In genomic region chr16:72876981-72877373, GRCh38 we compare ENCODE assay signal across 12 cellular contexts.
A peak's percentile ranks its signal among the peaks of the same experiment; 100 is the strongest.
DNase-seq lines count a peak whose midpoint lies in the region; ATAC-seq and TF ChIP-seq lines count a peak whose summit lies in the region.
"Had no signal": no experiment of that assay in that cellular context is flagged by ENCODE, and none has a peak within 500 bp of the region (broad histone marks: within the 10 kb centered on the region; RNA-seq: fewer than 3 reads in every experiment).

No MANE protein-coding gene starts in this region.

- H3K9me3 Mint-ChIP-seq in HFFc6 (no peaks in the 10 kb centered on the region), chondrocyte (ENCODE audit: low read depth) (no peaks in the 10 kb centered on the region)
- H3K9me3 Mint-ChIP-seq in natural killer cell treated with Interleukin-12 subunit alpha and Interleukin-12 subunit beta and Interleukin-15 and Interleukin-18, amount 100 ng/mL, for 72 hours, result no peaks in the 10 kb centered on the region
- H3K9me3 Mint-ChIP-seq: CD8-positive, alpha-beta T cell; central memory CD8-positive, alpha-beta T cell had no signal

- peaks cover 50% of the 10 kb centered on the region for H3K4me1 ChIP-seq in A673 (ENCODE audit: insufficient read depth, low read length, poor library complexity, severe bottlenecking)

- H3K27me3 ChIP-seq in A673 (replicated peaks; ENCODE audit: insufficient read depth, low read depth, low read length, poor library complexity), result no peaks in the 10 kb centered on the region

- peak overlapping the region; percentile 76 for H3K4me3 Mint-ChIP-seq in HFFc6
- H3K4me3 Mint-ChIP-seq in chondrocyte (ENCODE audit: unreplicated experiment), result peak overlapping the region; percentile 50
- peak overlapping the region; percentile 26 for H3K4me3 Mint-ChIP-seq in natural killer cell treated with Interleukin-12 subunit alpha and Interleukin-12 subunit beta and Interleukin-15 and Interleukin-18, amount 100 ng/mL, for 72 hours
- H3K4me3 Mint-ChIP-seq: CD8-positive, alpha-beta T cell; central memory CD8-positive, alpha-beta T cell had no signal

- H3K4me1 Mint-ChIP-seq in HFFc6 (ENCODE audit: low read depth), result peaks cover 60% of the 10 kb centered on the region
- peaks cover 80% of the 10 kb centered on the region for H3K4me1 Mint-ChIP-seq in chondrocyte (ENCODE audit: low read depth)
- H3K4me1 Mint-ChIP-seq in natural killer cell treated with Interleukin-12 subunit alpha and Interleukin-12 subunit beta and Interleukin-15 and Interleukin-18, amount 100 ng/mL, for 72 hours (ENCODE audit: low read depth in 2 of 2), result peaks cover 17 to 20% of the 10 kb centered on the region in 2 donors
- H3K4me1 Mint-ChIP-seq: central memory CD8-positive, alpha-beta T cell had no signal

- DNase-seq in A673 (ENCODE audit: low spot score), result no peak
- no peak for DNase-seq in HFFc6
- DNase-seq in chondrocyte (ENCODE audit: low spot score), result no peak
- no peak for DNase-seq in natural killer cell treated with Interleukin-12 subunit alpha and Interleukin-12 subunit beta and Interleukin-15 and Interleukin-18, amount 100 ng/mL, for 72 hours (ENCODE audit: low spot score)
- DNase-seq in NCI-H69 (lab: John Stamatoyannopoulos, UW), result no peak
- no peak for DNase-seq in NCI-H774 (lab: John Stamatoyannopoulos, UW)
- DNase-seq in NCI-H446 treated with DMSO at 0.1 percent for 48 hours (lab: John Stamatoyannopoulos, UW), result no peak
- DNase-seq: NCI-H2171 had no signal

- H3K4me3 ChIP-seq in A673 (ENCODE audit: low read depth, low read length, poor library complexity, severe bottlenecking), result no peak overlapping the region
- H3K4me3 ChIP-seq: SK-N-MC had no signal

- peak overlapping the region; percentile 50 for H3K27ac ChIP-seq in A673 (ENCODE audit: low read depth, low read length, poor library complexity, severe bottlenecking)
- H3K27ac ChIP-seq: SK-N-MC had no signal

- TF ChIP-seq CTCF in A673 (conservative IDR thresholded peaks at IDR 0.05; ENCODE audit: low read depth, low read length), result no peak
- TF ChIP-seq CTCF in HFFc6 (IDR thresholded peaks at IDR 0.05), result no peak
- TF ChIP-seq CTCF in chondrocyte (IDR thresholded peaks at IDR 0.05), result no peak

- H3K36me3 Mint-ChIP-seq in HFFc6 (ENCODE audit: low read depth), result peaks cover 29% of the 10 kb centered on the region
- H3K36me3 Mint-ChIP-seq in chondrocyte (ENCODE audit: low read depth), result peaks cover 6% of the 10 kb centered on the region
- H3K36me3 Mint-ChIP-seq in natural killer cell treated with Interleukin-12 subunit alpha and Interleukin-12 subunit beta and Interleukin-15 and Interleukin-18, amount 100 ng/mL, for 72 hours, result no peaks in the 10 kb centered on the region
- H3K36me3 Mint-ChIP-seq: CD8-positive, alpha-beta T cell had no signal

- TSS peak; percentile 60 for BruUV-seq in A673 (replicated peaks; lab: Mats Ljungman, UMichigan)

- H3K27me3 Mint-ChIP-seq in HFFc6 (ENCODE audit: insufficient read depth) (peaks cover 6% of the 10 kb centered on the region), chondrocyte (ENCODE audit: low read depth) (no peaks in the 10 kb centered on the region)
- no peaks in the 10 kb centered on the region for H3K27me3 Mint-ChIP-seq in natural killer cell treated with Interleukin-12 subunit alpha and Interleukin-12 subunit beta and Interleukin-15 and Interleukin-18, amount 100 ng/mL, for 72 hours
- H3K27me3 Mint-ChIP-seq: central memory CD8-positive, alpha-beta T cell had no signal

- no peaks in the 10 kb centered on the region for H3K9me3 ChIP-seq in A673 (ENCODE audit: low read depth, low read length, poor library complexity, severe bottlenecking)

- no peaks in the 10 kb centered on the region for H3K36me3 ChIP-seq in A673 (ENCODE audit: insufficient read depth, low read length, poor library complexity, severe bottlenecking)

- CTCF ChIA-PET in A673 (lab: Charles Lee), result no interaction called here

- POLR2A ChIA-PET in A673 (lab: Charles Lee; ENCODE audit: low non-redundant PET), result no interaction called here

- H3K27ac Mint-ChIP-seq in HFFc6 (peak overlapping the region; percentile 94), chondrocyte (ENCODE audit: unreplicated experiment) (peak overlapping the region; percentile 99)
- H3K27ac Mint-ChIP-seq in natural killer cell treated with Interleukin-12 subunit alpha and Interleukin-12 subunit beta and Interleukin-15 and Interleukin-18, amount 100 ng/mL, for 72 hours, result peak overlapping the region in 1 of 2 donors; percentile 25
- H3K27ac Mint-ChIP-seq: CD8-positive, alpha-beta T cell had no signal

- no peak for ATAC-seq in natural killer cell treated with Interleukin-12 subunit alpha and Interleukin-12 subunit beta and Interleukin-15 and Interleukin-18, amount 100 ng/mL, for 72 hours
- no peak for ATAC-seq in HG03565 (IDR thresholded peaks at IDR 0.05; ENCODE audit: unreplicated experiment)
- ATAC-seq: CD8-positive, alpha-beta T cell had no signal

- intact Hi-C loops in A673 (cut with micrococcal nuclease; ENCODE audit: unreplicated experiment), result no loop called here

Comparison
In these comparisons a context has a peak if more than half of its experiments do, and no peak if none do; other contexts are left out.
1. H3K4me3 Mint-ChIP-seq: peak in every context shown above with its lines; median percentile 76 in HFFc6; 50 in chondrocyte; 26 in natural killer cell treated with Interleukin-12 subunit alpha and Interleukin-12 subunit beta and Interleukin-15 and Interleukin-18, amount 100 ng/mL, for 72 hours.